In the genomic region with DNA sequence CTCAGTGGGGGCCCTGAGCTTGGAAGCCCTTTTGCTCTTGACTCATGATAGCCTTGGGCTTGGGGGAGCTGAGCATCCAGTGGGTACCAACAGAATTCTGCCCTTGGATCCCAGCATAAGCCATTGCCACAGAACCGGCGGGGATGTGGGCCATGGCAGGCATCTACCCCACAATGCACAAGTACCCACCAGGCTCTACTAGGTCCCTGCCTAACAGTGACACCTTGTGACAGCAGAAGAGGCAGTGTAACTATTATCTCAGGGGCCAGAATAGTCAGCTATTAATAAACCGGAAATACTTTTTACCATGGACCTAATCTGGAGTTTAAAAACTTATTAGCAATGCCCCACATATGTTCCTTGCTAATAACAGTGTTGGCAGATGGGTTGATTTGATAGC, we compare ENCODE assay signal across 30 cellular contexts.
DNase-seq lines count a peak whose midpoint lies in the region; FAIRE-seq and TF ChIP-seq lines count a peak whose summit lies in the region.
"Had no signal": no experiment of that assay in that cellular context is flagged by ENCODE, and none has a peak within 500 bp of the region (broad histone marks: within the 10 kb centered on the region; RNA-seq: fewer than 3 reads in every experiment).

No MANE protein-coding gene starts in this region.

- H3K27me3 Mint-ChIP-seq in H9 (ENCODE audit: low read depth) (peaks cover 4% of the 10 kb centered on the region), endodermal cell (ENCODE audit: insufficient read depth) (no peaks in the 10 kb centered on the region)
- H3K27me3 Mint-ChIP-seq: stimulated activated naive CD8-positive, alpha-beta T cell treated with anti-CD3 and anti-CD28 coated beads, Interleukin-15, Interleukin-2, amounts not matched to agents 100 ng/mL and 50 ng/mL, for 24 hours had no signal

- no peak overlapping the region for H2BK12ac ChIP-seq in H9 (ENCODE audit: insufficient read length, low read depth, low read length)

- H3K4me3 Mint-ChIP-seq in H9 (no peak overlapping the region), endodermal cell (no peak overlapping the region)
- H3K4me3 Mint-ChIP-seq: activated naive CD8-positive, alpha-beta T cell treated with anti-CD3 and anti-CD28 coated beads for 36 hours; mesothelial cell of epicardium; naive thymus-derived CD8-positive, alpha-beta T cell; stimulated activated naive CD8-positive, alpha-beta T cell treated with anti-CD3 and anti-CD28 coated beads, Interleukin-15, Interleukin-2, amounts not matched to agents 100 ng/mL and 50 ng/mL, for 24 hours had no signal

- no peak overlapping the region for H4K91ac ChIP-seq in H9 (ENCODE audit: insufficient read length, low read depth, low read length)

- no peak overlapping the region for H3K4me3 ChIP-seq in endodermal cell (ENCODE audit: low read length)
- H3K4me3 ChIP-seq: GM23248, MG63, ovary, right atrium auricular region, SJSA1, tibial nerve had no signal

- H3K4me2 ChIP-seq in H9 (ENCODE audit: insufficient read depth, insufficient read length, low read length) = no peak overlapping the region

- no peaks in the 10 kb centered on the region for H3K23me2 ChIP-seq in H9 (ENCODE audit: insufficient read length, low read depth, low read length, poor library complexity, severe bottlenecking)

- no peak overlapping the region for H2BK15ac ChIP-seq in H9 (ENCODE audit: low read depth, low read length)

- H3K36me3 Mint-ChIP-seq in H9 (ENCODE audit: insufficient read depth in 1 of 3, low read depth in 3 of 3) (no peaks in the 10 kb centered on the region; a peak in 1 of 7 replicates), endodermal cell (ENCODE audit: low read depth) (no peaks in the 10 kb centered on the region)
- H3K36me3 Mint-ChIP-seq: activated naive CD8-positive, alpha-beta T cell treated with anti-CD3 and anti-CD28 coated beads for 36 hours; mesothelial cell of epicardium; naive thymus-derived CD8-positive, alpha-beta T cell had no signal

- H3K4me1 ChIP-seq in H9 (ENCODE audit: insufficient read depth, low read length) = no peaks in the 10 kb centered on the region
- no peaks in the 10 kb centered on the region for H3K4me1 ChIP-seq in endodermal cell (ENCODE audit: control insufficient read depth, insufficient read depth, low read length)
- H3K4me1 ChIP-seq: foreskin keratinocyte, right atrium auricular region, SJSA1, tibial nerve had no signal

- H4K5ac ChIP-seq in H9 (ENCODE audit: insufficient read length, low read depth, low read length) = no peak overlapping the region

- H3K18ac ChIP-seq in H9 (ENCODE audit: insufficient read length, low read depth, low read length) = no peak overlapping the region

- H2BK20ac ChIP-seq in H9 (ENCODE audit: low read depth, low read length, poor library complexity, severe bottlenecking) = no peak overlapping the region

- no peak overlapping the region for H3K14ac ChIP-seq in H9 (ENCODE audit: insufficient read depth, low read length)

- H3K4me1 Mint-ChIP-seq in H9 = peaks cover 0 to under 1% of the 10 kb centered on the region in 2 experiments; a peak in 2 of 4 replicates
- peaks cover 10% of the 10 kb centered on the region for H3K4me1 Mint-ChIP-seq in endodermal cell
- H3K4me1 Mint-ChIP-seq: activated naive CD8-positive, alpha-beta T cell treated with anti-CD3 and anti-CD28 coated beads for 36 hours; mesothelial cell of epicardium; naive thymus-derived CD8-positive, alpha-beta T cell had no signal

- no peaks in the 10 kb centered on the region for H3K36me3 ChIP-seq in endodermal cell (ENCODE audit: control insufficient read depth, insufficient read depth, low read length)
- H3K36me3 ChIP-seq: MG63, ovary, right atrium auricular region, SJSA1, tibial nerve had no signal

- H3K9me3 Mint-ChIP-seq in H9 (no peaks in the 10 kb centered on the region; a peak in 1 of 5 replicates), endodermal cell (peaks cover under 1% of the 10 kb centered on the region)
- H3K9me3 Mint-ChIP-seq: activated naive CD8-positive, alpha-beta T cell treated with anti-CD3 and anti-CD28 coated beads for 36 hours; activated T-helper 2 cell treated with anti-CD3 and anti-CD28 coated beads, Interferon-gamma antibody, Interleukin-2, Interleukin-4, amounts not matched to agents 10 μg/mL and 5 μg/mL and 100 μg/mL, durations not matched to agents 14 hours and 24 hours and 36 hours; mesothelial cell of epicardium; stimulated activated naive CD8-positive, alpha-beta T cell treated with anti-CD3 and anti-CD28 coated beads, Interleukin-15, Interleukin-2, amounts not matched to agents 100 ng/mL and 50 ng/mL, for 24 hours had no signal

- WGBS in H9 (ENCODE audit: extremely low coverage, insufficient read length, low lambda C conversion rate) = no CpG with 5 or more reads among the region's 3 CpGs
- 83 to 91% methylated on average over 2 to 3 of the region's 3 CpGs for WGBS in endodermal cell (ENCODE audit: insufficient coverage in 1 of 2, insufficient read length in 1 of 2), 2 experiments

- H3K9me3 ChIP-seq in H9 (ENCODE audit: control insufficient read depth, low read depth, low read length) = no peaks in the 10 kb centered on the region
- no peaks in the 10 kb centered on the region for H3K9me3 ChIP-seq in endodermal cell (ENCODE audit: control insufficient read depth, low read length)
- H3K9me3 ChIP-seq: MG63, ovary, right atrium auricular region, SJSA1, tibial nerve had no signal

- H3K27me3 ChIP-seq in H9 (ENCODE audit: insufficient read depth, low read length) = no peaks in the 10 kb centered on the region
- H3K27me3 ChIP-seq in endodermal cell (ENCODE audit: control insufficient read depth, insufficient read depth, low read length, poor library complexity, severe bottlenecking) = no peaks in the 10 kb centered on the region
- H3K27me3 ChIP-seq: foreskin keratinocyte, MG63, ovary, right atrium auricular region, SJSA1, tibial nerve had no signal

- no peak overlapping the region for H3K9ac ChIP-seq in H9 (ENCODE audit: extremely low read depth, insufficient read length, low read length)
- no peak overlapping the region for H3K9ac ChIP-seq in endodermal cell (ENCODE audit: extremely low read depth, low read length, poor library complexity, severe bottlenecking)
- H3K9ac ChIP-seq: GM23248 had no signal

- no peak overlapping the region; a peak in 1 of 7 replicates for H3K27ac Mint-ChIP-seq in H9
- H3K27ac Mint-ChIP-seq in endodermal cell = no peak overlapping the region
- H3K27ac Mint-ChIP-seq: activated naive CD8-positive, alpha-beta T cell treated with anti-CD3 and anti-CD28 coated beads for 36 hours; activated T-helper 2 cell treated with anti-CD3 and anti-CD28 coated beads, Interferon-gamma antibody, Interleukin-2, Interleukin-4, amounts not matched to agents 10 μg/mL and 5 μg/mL and 100 μg/mL, durations not matched to agents 14 hours and 24 hours and 36 hours; mesothelial cell of epicardium; stimulated activated naive CD8-positive, alpha-beta T cell treated with anti-CD3 and anti-CD28 coated beads, Interleukin-15, Interleukin-2, amounts not matched to agents 100 ng/mL and 50 ng/mL, for 24 hours had no signal

- no peak overlapping the region for H2AK5ac ChIP-seq in H9 (ENCODE audit: insufficient read length, low read length)

- no peaks in the 10 kb centered on the region for H3K79me1 ChIP-seq in H9 (ENCODE audit: insufficient read depth, low read depth, low read length, poor library complexity, severe bottlenecking)

- no peak overlapping the region for H3K56ac ChIP-seq in H9 (ENCODE audit: insufficient read length, low read depth, low read length)

- H3K4ac ChIP-seq in H9 (ENCODE audit: low read depth, low read length) = no peak overlapping the region

- TF ChIP-seq CTCF in D721Med (IDR thresholded peaks at IDR 0.05; ENCODE audit: insufficient read depth, missing control alignments) = peak; percentile 51
- TF ChIP-seq CTCF in H9 (conservative IDR thresholded peaks at IDR 0.05) = peak; percentile 47; the same call in 2 of the 3 replicates
- peak; percentile 69 for TF ChIP-seq CTCF in endodermal cell (conservative IDR thresholded peaks at IDR 0.05)

- no peak overlapping the region for H3T11ph ChIP-seq in H9 (ENCODE audit: low read length)

- H3K27ac ChIP-seq in H9 (ENCODE audit: insufficient read length, low read depth, low read length) = no peak overlapping the region
- H3K27ac ChIP-seq in endodermal cell (ENCODE audit: low read depth, low read length) = no peak overlapping the region
- H3K27ac ChIP-seq: foreskin keratinocyte, GM23248, ovary, right atrium auricular region, SJSA1, tibial nerve had no signal

- DNase-seq in D721Med (ENCODE audit: insufficient read length, low spot score) (no peak), H9 (peak; percentile 29), NCI-H526 treated with DMSO at 0.1 percent for 48 hours (lab: John Stamatoyannopoulos, UW) (peak; percentile 22), endodermal cell (peak; percentile 57), T-helper 9 cell (no peak), cerebellar cortex (ENCODE audit: low spot score) (no peak), SW 1271 (lab: John Stamatoyannopoulos, UW) (no peak)
- DNase-seq: activated CD4-positive, alpha-beta T cell treated with anti-CD3 and anti-CD28 coated beads, Interleukin-2, amount 50 U/mL, for 48 hours; activated CD8-positive, alpha-beta memory T cell treated with anti-CD3 and anti-CD28 coated beads, Interleukin-2, amount 50 U/mL, for 48 hours; activated naive CD8-positive, alpha-beta T cell treated with anti-CD3 and anti-CD28 coated beads for 36 hours; AML-193; cerebellar nuclear complex; erythroblast; foreskin keratinocyte; GM23248; IMR-90; left ventricle myocardium superior; MG63; naive thymus-derived CD8-positive, alpha-beta T cell; NCI-H187 treated with DMSO at 0.1 percent for 48 hours; NCI-H510A treated with DMSO at 0.1 percent for 48 hours; ovary; stimulated activated CD4-positive, alpha-beta T cell treated with anti-CD3 and anti-CD28 coated beads, Interleukin-4, amount 100 ng/mL, for 24 hours had no signal

- no peaks in the 10 kb centered on the region for H3K79me2 ChIP-seq in H9 (ENCODE audit: insufficient read depth, low read length)

- no peak overlapping the region for H2BK5ac ChIP-seq in H9 (ENCODE audit: insufficient read length, low read length)

- H2AFZ ChIP-seq in H9 (ENCODE audit: low read length) = no peak overlapping the region
- H2AFZ ChIP-seq: GM23248 had no signal

- FAIRE-seq in D721Med (lab: Jason Lieb, UNC) = no peak
- FAIRE-seq: astrocyte had no signal

- H3K23ac ChIP-seq in H9 (ENCODE audit: insufficient read length, low read depth, low read length) = no peak overlapping the region

- H4K8ac ChIP-seq in H9 (replicated peaks; ENCODE audit: insufficient read length, low read depth, low read length) = no peak overlapping the region

- no peak overlapping the region for H2BK120ac ChIP-seq in H9 (ENCODE audit: low read depth, low read length, poor library complexity, severe bottlenecking)

- H4K20me1 ChIP-seq in H9 (ENCODE audit: control insufficient read depth, insufficient read depth, insufficient read length) = no peaks in the 10 kb centered on the region

Comparison
In these comparisons a context has a peak if more than half of its experiments do, and no peak if none do; other contexts are left out.
1. DNase-seq: peak in H9 (single experiment), NCI-H526 treated with DMSO at 0.1 percent for 48 hours (single experiment) and endodermal cell (single experiment); none in D721Med (single experiment), T-helper 9 cell (single experiment), cerebellar cortex (single experiment) and SW 1271 (0 of 2).
2. Peak in every context shown above with its lines, with median percentiles within 50 percentile points of each other: CTCF ChIP-seq.